In the genomic region with DNA sequence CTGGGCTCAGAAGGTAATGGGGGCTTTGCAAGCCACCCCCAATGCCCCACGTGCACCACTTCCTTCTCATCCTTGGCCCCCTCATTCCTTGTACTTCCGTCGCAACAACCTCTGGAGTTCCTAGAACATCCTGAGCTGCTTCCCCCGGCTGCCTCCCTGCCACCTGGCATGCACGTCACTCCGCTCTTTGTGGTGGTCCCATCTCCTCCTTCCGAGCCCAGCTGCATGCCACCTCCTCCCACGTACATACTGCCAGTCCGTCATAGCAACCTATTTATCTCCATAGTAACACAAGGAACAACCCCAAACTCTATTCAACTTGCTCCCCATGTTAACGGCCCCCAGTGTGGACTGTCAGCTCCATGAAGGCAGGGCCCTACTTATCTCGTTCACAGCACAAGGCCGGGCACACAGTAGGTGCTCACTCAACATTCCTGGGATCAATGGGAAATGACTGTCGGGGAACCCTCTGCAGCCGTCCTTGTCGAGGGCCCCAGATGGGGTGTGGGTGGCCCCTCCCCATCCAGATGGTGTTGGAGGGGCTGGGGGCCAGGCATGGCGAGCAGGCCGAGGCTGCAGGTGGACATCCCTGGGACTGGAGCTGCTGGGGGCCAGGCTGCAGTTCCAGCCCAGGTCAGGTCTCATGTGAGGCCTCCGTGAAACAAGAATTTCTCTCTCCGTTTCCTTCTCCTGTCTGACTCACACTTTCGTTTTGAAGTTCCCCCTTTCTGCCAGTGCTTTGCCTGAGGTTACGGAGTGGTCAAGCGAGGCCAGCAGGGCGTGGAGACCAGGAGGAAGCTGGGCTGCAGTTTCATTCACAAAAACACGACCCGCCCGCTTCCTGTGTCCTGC, we compare ENCODE assay signal across 8 cellular contexts. TPM values are rescaled to one million over a fixed set of nuclear protein-coding genes. Genes with fewer than 3 reads are reported as not detected.
DNase-seq lines count a peak whose midpoint lies in the region; ATAC-seq, FAIRE-seq and TF ChIP-seq lines count a peak whose summit lies in the region.

No MANE protein-coding gene starts in this region.

- H3K23me2 ChIP-seq in H1 (ENCODE audit: low read depth, low read length): peaks cover 2% of the 10 kb centered on the region; the same call in 1 of the 2 replicates

- no peaks in the 10 kb centered on the region for H3K79me2 ChIP-seq in H1 (ENCODE audit: control insufficient read depth in 1 of 2, insufficient read depth in 2 of 2, low read length in 2 of 2)

- peak overlapping the region; percentile 57; the same call in 1 of the 2 replicates for H4K8ac ChIP-seq in H1 (ENCODE audit: extremely low read depth, insufficient read depth, low read length)

- H3K36me3 ChIP-seq in H1 (ENCODE audit: control insufficient read depth in 2 of 4, insufficient read depth in 4 of 4, low read length in 3 of 4): no peaks in the 10 kb centered on the region
- no peaks in the 10 kb centered on the region for H3K36me3 ChIP-seq in mucosa of descending colon (ENCODE audit: low read depth)

- H4K91ac ChIP-seq in H1 (replicated peaks; ENCODE audit: insufficient read length, low read length): no peak overlapping the region

- H2BK120ac ChIP-seq in H1 (replicated peaks; ENCODE audit: low read depth, low read length): no peak overlapping the region

- H2BK20ac ChIP-seq in H1 (ENCODE audit: low read length): no peak overlapping the region

- H3K4me2 ChIP-seq in H1 (ENCODE audit: insufficient read depth in 1 of 2, low read depth in 2 of 2, low read length in 2 of 2): no peak overlapping the region

- TF ChIP-seq CTCF in H1 (IDR thresholded peaks at IDR 0.05; ENCODE audit: control extremely low read depth in 1 of 3, insufficient read depth in 1 of 3, low read depth in 1 of 3, low read length in 3 of 3) (no peak), mucosa of descending colon (IDR thresholded peaks at IDR 0.05) (no peak)

- H3K4me1 ChIP-seq in H1 (replicated peaks in 1 of 4; ENCODE audit: control insufficient read depth in 3 of 4, insufficient read depth in 4 of 4, low read length in 3 of 4) (peaks cover 0 to under 1% (median 0%) of the 10 kb centered on the region in 4 experiments; a peak in 2 of 7 replicates), mucosa of descending colon (ENCODE audit: low read depth) (peaks cover 53% of the 10 kb centered on the region)

- no peak overlapping the region for H3K27ac ChIP-seq in H1 (ENCODE audit: low read depth, low read length)

- CTCF ChIA-PET in H1 (lab: Charles Lee; ENCODE audit: partially characterized antibody): interaction anchor here (0.7 to 2.0 kb wide), 6 partner anchors 14 to 373 kb away, joined by 3 to 7 read pairs (median 3); no protein-coding TSS in a partner anchor

- no peak overlapping the region; the same call in 1 of the 2 replicates for H2AFZ ChIP-seq in H1 (ENCODE audit: low read length)

- POLR2A ChIA-PET in H1 (lab: Charles Lee; ENCODE audit: partially characterized antibody): interaction anchor here (0.9 to 3.1 kb wide), 3 partner anchors 9 to 344 kb away, joined by 3 to 12 read pairs (median 5); no protein-coding TSS in a partner anchor

- DNase-seq in Caki2 (ENCODE audit: low read depth) (peak; percentile 93), HS-5 (ENCODE audit: low read depth) (peak; percentile 80), T-helper 2 cell (peak in 3 of 5 experiments; percentile 32 to 71 (median 38)), H1 (ENCODE audit: low read depth in 1 of 2, low spot score in 2 of 2) (no peak), mucosa of descending colon (peak; percentile 77 to 91 (median 82)), NCI-H748 (lab: John Stamatoyannopoulos, UW; ENCODE audit: unreplicated experiment) (no peak)

- H2BK15ac ChIP-seq in H1 (ENCODE audit: low read length): no peak overlapping the region

- TF ChIP-seq RAD21 in H1 (IDR thresholded peaks at IDR 0.05 in 1 of 2, conservative IDR thresholded peaks at IDR 0.05 in 1 of 2; ENCODE audit: low read depth in 2 of 2, low read length in 2 of 2): no peak

- H2BK12ac ChIP-seq in H1 (ENCODE audit: low read depth, low read length): no peak overlapping the region

- H3K23ac ChIP-seq in H1 (ENCODE audit: insufficient read length): no peak overlapping the region

- in situ Hi-C loops in Caki2 (cut with HindIII; ENCODE audit: low pct_unique_long_range_greater_than_20kb, low sequenced_read_pairs): no loop called here

- FAIRE-seq in H1 (lab: Jason Lieb, UNC): no peak

- no peaks in the 10 kb centered on the region for H4K20me1 ChIP-seq in H1 (replicated peaks in 1 of 2; ENCODE audit: control insufficient read depth in 1 of 2, insufficient read depth in 2 of 2, low read length in 2 of 2)

- H3K9me3 ChIP-seq in H1 (ENCODE audit: insufficient read depth in 2 of 2, low read depth in 1 of 2, low read length in 1 of 2): no peaks in the 10 kb centered on the region
- H3K9me3 ChIP-seq in mucosa of descending colon: no peaks in the 10 kb centered on the region

- no peak overlapping the region for H3K4ac ChIP-seq in H1 (replicated peaks; ENCODE audit: insufficient read length, low read depth, low read length)

- no peak overlapping the region; a peak in 1 of 7 replicates for H3K9ac ChIP-seq in H1 (replicated peaks in 1 of 4; ENCODE audit: extremely low read depth in 1 of 4, low read depth in 3 of 4, low read length in 3 of 4)

- intact Hi-C loops in mucosa of descending colon (cut with DNase I, micrococcal nuclease): no loop called here

- H3K79me1 ChIP-seq in H1 (ENCODE audit: low read depth, low read length): no peaks in the 10 kb centered on the region

- ATAC-seq in GM19463 (IDR thresholded peaks at IDR 0.05; ENCODE audit: unreplicated experiment) (peak; percentile 46), mucosa of descending colon (peak; percentile 61), GM19328 (IDR thresholded peaks at IDR 0.05; ENCODE audit: unreplicated experiment) (no peak)

- H3K4me3 ChIP-seq in H1 (ENCODE audit: extremely low read depth in 1 of 4, insufficient read depth in 2 of 4, low read depth in 3 of 4, low read length in 4 of 4) (no peak overlapping the region), mucosa of descending colon (no peak overlapping the region)

- no peak for TF ChIP-seq EP300 in H1 (IDR thresholded peaks at IDR 0.05; ENCODE audit: borderline replicate concordance in 1 of 2, low read depth in 2 of 2, low read length in 2 of 2)

- H3K27me3 ChIP-seq in H1 (replicated peaks in 1 of 4; ENCODE audit: control insufficient read depth in 3 of 4, extremely low read depth in 1 of 4, insufficient read depth in 3 of 4, low read length in 3 of 4): no peaks in the 10 kb centered on the region; a peak in 1 of 7 replicates

- no peak overlapping the region for H3K18ac ChIP-seq in H1 (ENCODE audit: extremely low read depth, low read length)

- no peak overlapping the region for H4K5ac ChIP-seq in H1 (ENCODE audit: insufficient read length, low read depth, low read length)

- H2AK5ac ChIP-seq in H1 (ENCODE audit: low read depth, low read length): peak overlapping the region; percentile 84

- H2BK5ac ChIP-seq in H1 (ENCODE audit: low read depth, low read length): 0 out of 2 replicates have a peak overlapping the region, but pooled peaks have one; percentile 52

- WGBS in H1 (ENCODE audit: extremely low coverage in 1 of 2, insufficient coverage in 1 of 2, insufficient read length in 1 of 2, insufficient replicate concordance in 2 of 2, low coverage in 1 of 2, low lambda C conversion rate in 2 of 2, missing lambda C conversion rate in 1 of 2), 2 experiments: 84% methylated on average over 26 of the region's 26 CpGs; no CpG with 5 or more reads in 1 of the 2 experiments

- TF ChIP-seq POLR2A in H1 (IDR thresholded peaks at IDR 0.05; ENCODE audit: control extremely low read depth in 1 of 2, low read depth in 2 of 2, low read length in 2 of 2): no peak

- no peak overlapping the region for H3K56ac ChIP-seq in H1 (replicated peaks; ENCODE audit: insufficient read length, low read depth, low read length)

- no peak overlapping the region for H3K14ac ChIP-seq in H1 (ENCODE audit: insufficient read length)

TF ChIP-seq in H1, 55 proteins besides CTCF, POLR2A, EP300 and RAD21 (continues in another document):
- no peak for TF ChIP-seq MAFK (IDR thresholded peaks at IDR 0.05; ENCODE audit: low read depth, low read length)
- no peak for TF ChIP-seq KDM1A (IDR thresholded peaks at IDR 0.05; ENCODE audit: borderline replicate concordance, low read length)
- TF ChIP-seq SIRT6 (IDR thresholded peaks at IDR 0.05; ENCODE audit: low read length): no peak
- TF ChIP-seq, protein P1, sequence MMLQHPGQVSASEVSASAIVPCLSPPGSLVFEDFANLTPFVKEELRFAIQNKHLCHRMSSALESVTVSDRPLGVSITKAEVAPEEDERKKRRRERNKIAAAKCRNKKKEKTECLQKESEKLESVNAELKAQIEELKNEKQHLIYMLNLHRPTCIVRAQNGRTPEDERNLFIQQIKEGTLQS (IDR thresholded peaks at IDR 0.05; ENCODE audit: insufficient read depth, low read depth, low read length): no peak
- no peak for TF ChIP-seq CHD2 (IDR thresholded peaks at IDR 0.05; ENCODE audit: low read length)
- TF ChIP-seq CREB1 (IDR thresholded peaks at IDR 0.05): no peak
- no peak for TF ChIP-seq POU5F1 (IDR thresholded peaks at IDR 0.05; ENCODE audit: low read depth, low read length)
- TF ChIP-seq, protein P2, sequence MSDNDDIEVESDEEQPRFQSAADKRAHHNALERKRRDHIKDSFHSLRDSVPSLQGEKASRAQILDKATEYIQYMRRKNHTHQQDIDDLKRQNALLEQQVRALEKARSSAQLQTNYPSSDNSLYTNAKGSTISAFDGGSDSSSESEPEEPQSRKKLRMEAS (IDR thresholded peaks at IDR 0.05): no peak
- TF ChIP-seq NRF1 (IDR thresholded peaks at IDR 0.05; ENCODE audit: low read depth, low read length): no peak
- TF ChIP-seq, protein P3, sequence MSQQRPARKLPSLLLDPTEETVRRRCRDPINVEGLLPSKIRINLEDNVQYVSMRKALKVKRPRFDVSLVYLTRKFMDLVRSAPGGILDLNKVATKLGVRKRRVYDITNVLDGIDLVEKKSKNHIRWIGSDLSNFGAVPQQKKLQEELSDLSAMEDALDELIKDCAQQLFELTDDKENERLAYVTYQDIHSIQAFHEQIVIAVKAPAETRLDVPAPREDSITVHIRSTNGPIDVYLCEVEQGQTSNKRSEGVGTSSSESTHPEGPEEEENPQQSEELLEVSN (IDR thresholded peaks at IDR 0.05): no peak
- no peak for TF ChIP-seq JUND (IDR thresholded peaks at IDR 0.05; ENCODE audit: low read length)

RNA-seq across cellular contexts. Expression of a gene that starts 4.2 kb away (rescaled TPM):
- 101 and 122 TPM in 2 replicates for total RNA-seq in Caki2 (2014; rRNA removed; shearing (Covaris generic); ENCODE audit: low replicate concordance)
- total RNA-seq in H1 (2021; fragmentation: NEBNext Ultra II Directional; extraction: Animal tissue kit (Norgen Biotek cat#: 25700)): 0.67 and 0.86 TPM in 2 replicates
- 0.44 and 1.0 TPM in 2 replicates for polyA plus RNA-seq in H1 (2011; rRNA removed)
- polyA plus RNA-seq in H1 (2011; cell fraction: cytosol; rRNA removed): 0.50 TPM
- 2.3 TPM for polyA plus RNA-seq in H1 (2011; cell fraction: nucleus; rRNA removed)
- polyA plus RNA-seq in H1 (2012, experiment 1 of 2): 0.47 to 1.2 TPM (median 0.68 TPM) in 3 of 4 replicates, not detected in the other
- 0.20 TPM for polyA plus RNA-seq in H1 (2012, experiment 2 of 2)
- polyA plus RNA-seq in H1 (2013, experiment 1 of 2): 0.36 TPM
- polyA plus RNA-seq in H1 (2013, experiment 2 of 2): 0.35 TPM
- polyA minus RNA-seq in H1 (2011; rRNA and poly(A)+ RNA removed): 0.16 and 0.24 TPM in 2 replicates
- polyA minus RNA-seq in H1 (2011; cell fraction: cytosol; rRNA and poly(A)+ RNA removed): 0.44 TPM
- polyA minus RNA-seq in H1 (2011; cell fraction: nucleus; rRNA and poly(A)+ RNA removed): 2.0 TPM
- total RNA-seq in mucosa of descending colon: 1 to 10 TPM; 2.8 to 7.5 (median 6.2) TPM

Comparison
In these comparisons a context has a peak if more than half of its experiments do, and no peak if none do; other contexts are left out.
1. DNase-seq: peak in Caki2 (single experiment), HS-5 (single experiment), T-helper 2 cell (3 of 5) and mucosa of descending colon (3 of 3); none in H1 (0 of 2) and NCI-H748 (single experiment).
2. RNA of a gene that starts 4.2 kb away (total RNA-seq): 101 to 122 TPM in Caki2; 2.8 to 7.5 TPM in mucosa of descending colon and 0.67 to 0.86 TPM in H1; every median in the first group is over 10 times any median in the second.